In the genomic region with DNA sequence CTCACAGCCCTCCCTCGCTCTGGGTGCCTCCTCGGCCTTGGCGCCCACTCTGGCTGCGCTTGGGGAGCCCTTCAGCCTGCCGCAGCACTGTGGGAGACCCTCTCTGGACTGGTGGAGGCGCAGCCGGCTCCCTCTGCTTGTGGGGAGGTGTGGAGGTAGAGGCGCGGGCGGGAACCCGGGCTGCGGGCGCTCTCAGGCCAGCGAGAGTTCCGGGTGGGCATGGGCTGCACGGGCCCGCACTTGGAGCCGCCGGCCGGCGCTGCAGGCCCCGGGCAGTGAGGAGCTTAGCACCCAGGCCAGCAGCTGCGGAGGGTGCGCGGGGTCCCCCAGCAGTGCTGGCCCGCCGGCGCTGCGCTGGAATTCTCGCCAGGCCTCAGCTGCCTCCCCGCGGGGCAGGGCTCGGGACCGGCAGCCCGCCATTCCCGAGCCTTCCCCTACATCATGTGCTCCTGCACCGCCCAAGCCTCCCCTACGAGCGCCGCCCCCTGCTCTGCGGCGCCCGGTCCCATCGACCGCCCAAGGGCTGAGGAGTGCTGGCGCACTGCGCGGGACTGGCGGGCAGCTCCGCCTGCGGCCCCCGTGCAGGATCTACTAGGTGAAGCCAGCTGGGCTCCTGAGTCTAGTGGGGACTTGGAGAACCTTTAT, we compare ENCODE assay signal across 25 cellular contexts.
"Had no signal": no experiment of that assay in that cellular context is flagged by ENCODE, and none has a peak within 500 bp of the region (broad histone marks: within the 10 kb centered on the region; RNA-seq: fewer than 3 reads in every experiment).

No MANE protein-coding gene starts in this region.

- H3K27ac ChIP-seq: neural progenitor cell, ovary, parathyroid adenoma, psoas muscle, right lobe of liver, sigmoid colon, stomach, tibial artery, transverse colon, upper lobe of left lung, vagina had no signal

- H3K4me3 Mint-ChIP-seq: naive thymus-derived CD4-positive, alpha-beta T cell; natural killer cell; nephron; neural progenitor cell; stimulated activated effector memory CD8-positive, alpha-beta T cell treated with anti-CD3 and anti-CD28 coated beads, Interleukin-12 subunit alpha, Interleukin-12 subunit beta, amount 100 ng/mL, for 72 hours; stimulated activated naive B cell treated with anti-CD40 and anti-IgM and Interleukin-4, amounts not matched to agents 10 μg/mL and 1 μg/mL and 100 μg/mL, for 72 hours had no signal

- DNase-seq: naive thymus-derived CD4-positive, alpha-beta T cell; natural killer cell; ovary; psoas muscle; right cardiac atrium; right lobe of liver; sigmoid colon; small intestine; stimulated activated CD4-positive, alpha-beta T cell treated with anti-CD3 and anti-CD28 coated beads, Interleukin-15, amount 100 ng/mL, for 24 hours; stimulated activated CD4-positive, alpha-beta T cell treated with anti-CD3 and anti-CD28 coated beads, Interleukin-2, amount 100 ng/mL, for 24 hours; stimulated activated CD4-positive, alpha-beta T cell treated with anti-CD3 and anti-CD28 coated beads, Interleukin-2, amount 100 ng/mL, for 48 hours; stimulated activated CD4-positive, alpha-beta T cell treated with anti-CD3 and anti-CD28 coated beads, Interleukin-4, amount 100 ng/mL, for 24 hours; stimulated activated naive B cell treated with anti-CD40 and anti-IgM and Interleukin-4, amounts not matched to agents 10 μg/mL and 1 μg/mL and 100 μg/mL, for 72 hours; stimulated activated naive CD4-positive, alpha-beta T cell treated with Interleukin-2 at 50 U/mL for 16 hours; stomach; tibial artery; transverse colon had no signal

- H3K27me3 ChIP-seq: neural progenitor cell, ovary, right lobe of liver, sigmoid colon, stomach, tibial artery, transverse colon, upper lobe of left lung, vagina had no signal

- H3K9me3 Mint-ChIP-seq: naive thymus-derived CD4-positive, alpha-beta T cell; natural killer cell; nephron; stimulated activated effector memory CD8-positive, alpha-beta T cell treated with anti-CD3 and anti-CD28 coated beads, Interleukin-12 subunit alpha, Interleukin-12 subunit beta, amount 100 ng/mL, for 72 hours had no signal

- H3K36me3 Mint-ChIP-seq: naive thymus-derived CD4-positive, alpha-beta T cell; natural killer cell; neural progenitor cell; stimulated activated effector memory CD8-positive, alpha-beta T cell treated with anti-CD3 and anti-CD28 coated beads, Interleukin-12 subunit alpha, Interleukin-12 subunit beta, amount 100 ng/mL, for 72 hours; stimulated activated naive B cell treated with anti-CD40 and anti-IgM and Interleukin-4, amounts not matched to agents 10 μg/mL and 1 μg/mL and 100 μg/mL, for 72 hours had no signal

- H3K36me3 ChIP-seq: neural progenitor cell, ovary, right lobe of liver, sigmoid colon, stomach, tibial artery, transverse colon, upper lobe of left lung, vagina had no signal

- H3K4me3 ChIP-seq: neural progenitor cell, ovary, psoas muscle, right lobe of liver, sigmoid colon, stomach, tibial artery, transverse colon, upper lobe of left lung, vagina had no signal

- H3K27ac Mint-ChIP-seq: naive thymus-derived CD4-positive, alpha-beta T cell; natural killer cell; nephron; neural progenitor cell; progenitor cell of endocrine pancreas; stimulated activated effector memory CD8-positive, alpha-beta T cell treated with anti-CD3 and anti-CD28 coated beads, Interleukin-12 subunit alpha, Interleukin-12 subunit beta, amount 100 ng/mL, for 72 hours; stimulated activated naive B cell treated with anti-CD40 and anti-IgM and Interleukin-4, amounts not matched to agents 10 μg/mL and 1 μg/mL and 100 μg/mL, for 72 hours had no signal

- H3K4me1 ChIP-seq: neural progenitor cell, parathyroid adenoma, psoas muscle, right lobe of liver, sigmoid colon, transverse colon had no signal

- H3K27me3 Mint-ChIP-seq: naive thymus-derived CD4-positive, alpha-beta T cell; progenitor cell of endocrine pancreas; stimulated activated naive B cell treated with anti-CD40 and anti-IgM and Interleukin-4, amounts not matched to agents 10 μg/mL and 1 μg/mL and 100 μg/mL, for 72 hours had no signal

- H3K9me3 ChIP-seq: ovary, psoas muscle, right lobe of liver, sigmoid colon, tibial artery, transverse colon, upper lobe of left lung, vagina had no signal

- H3K9ac ChIP-seq: neural progenitor cell, parathyroid adenoma had no signal

- H3K4me1 Mint-ChIP-seq: natural killer cell had no signal

- FAIRE-seq: small intestine, urothelium cell line had no signal

- ATAC-seq: naive thymus-derived CD4-positive, alpha-beta T cell; natural killer cell; psoas muscle; right cardiac atrium; right lobe of liver; stimulated activated effector memory CD8-positive, alpha-beta T cell treated with anti-CD3 and anti-CD28 coated beads, Interleukin-12 subunit alpha, Interleukin-12 subunit beta, amount 100 ng/mL, for 72 hours; stimulated activated naive B cell treated with anti-CD40 and anti-IgM and Interleukin-4, amounts not matched to agents 10 μg/mL and 1 μg/mL and 100 μg/mL, for 72 hours had no signal
